In the genomic region with DNA sequence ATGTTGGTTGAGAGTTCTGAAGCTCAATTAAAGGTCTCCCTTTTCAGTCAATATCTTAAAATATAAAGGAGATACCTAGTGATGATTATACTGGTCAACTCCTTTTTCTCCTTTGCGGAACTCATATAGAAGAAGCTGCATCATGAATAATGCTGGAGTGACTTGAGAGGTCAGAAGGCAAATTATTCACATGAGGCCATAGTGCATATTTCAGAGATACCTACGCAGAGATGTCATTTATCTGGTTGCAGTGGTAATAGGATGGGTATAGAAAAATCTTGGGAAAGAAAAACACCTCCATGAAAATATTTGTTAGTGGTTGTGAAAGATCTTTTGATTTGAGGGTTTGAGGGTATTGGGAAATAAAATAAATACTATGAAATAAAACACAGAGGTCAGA, we compare ENCODE assay signal across 33 cellular contexts. TPM values are rescaled to one million over a fixed set of nuclear protein-coding genes. Genes with fewer than 3 reads are reported as not detected.
"Had no signal": no experiment of that assay in that cellular context is flagged by ENCODE, and none has a peak within 500 bp of the region (broad histone marks: within the 10 kb centered on the region; RNA-seq: fewer than 3 reads in every experiment).

No MANE protein-coding gene starts in this region.

- H3K4me3 ChIP-seq: adrenal gland, body of pancreas, esophagus muscularis mucosa, gastrocnemius medialis, heart left ventricle had no signal

- DNase-seq: activated CD4-positive, alpha-beta memory T cell treated with anti-CD3 and anti-CD28 coated beads for 36 hours; activated CD4-positive, alpha-beta T cell treated with anti-CD3 and anti-CD28 coated beads for 36 hours; activated CD4-positive, alpha-beta T cell treated with anti-CD3 and anti-CD28 coated beads, Interleukin-2, amount 10 ng/mL, durations not matched to agents 24 days and 14 days; activated CD4-positive, CD25-positive, alpha-beta regulatory T cell; activated CD4-positive, CD25-positive, alpha-beta regulatory T cell treated with anti-CD3 and anti-CD28 coated beads, Interleukin-2, amount 50 U/mL, for 72 hours; activated CD8-positive, alpha-beta memory T cell treated with anti-CD3 and anti-CD28 coated beads, Interleukin-2, amount 10 ng/mL, durations not matched to agents 7 days and 5 days; activated CD8-positive, alpha-beta memory T cell treated with anti-CD3 and anti-CD28 coated beads, Interleukin-2, amount 50 U/mL, for 4 hours; activated CD8-positive, alpha-beta T cell treated with anti-CD3 and anti-CD28 coated beads, Interleukin-2, amount 10 ng/mL, durations not matched to agents 7 days and 5 days; activated effector memory CD4-positive, alpha-beta T cell treated with anti-CD3 and anti-CD28 coated beads, Interleukin-2, amount 50 U/mL, for 16 hours; activated naive CD4-positive, alpha-beta T cell treated with anti-CD3 and anti-CD28 coated beads for 36 hours; activated naive CD8-positive, alpha-beta T cell treated with anti-CD3 and anti-CD28 coated beads for 36 hours; activated naive CD8-positive, alpha-beta T cell treated with anti-CD3 and anti-CD28 coated beads, Interleukin-2, amount 50 U/mL, for 24 hours; activated T-cell treated with anti-CD3 and anti-CD28 coated beads, Interleukin-2, amount 50 U/mL, for 1 hour; activated T-cell treated with anti-CD3 and anti-CD28 coated beads, Interleukin-2, amount 50 U/mL, for 48 hours; aorta; cortex of kidney; dermis blood vessel endothelial cell; effector CD4-positive, alpha-beta T cell; effector memory CD8-positive, alpha-beta T cell; erythroblast; foreskin keratinocyte; glutamatergic neuron; T-helper 2 cell had no signal

- H3K27ac ChIP-seq: adrenal gland, body of pancreas, esophagus muscularis mucosa, foreskin keratinocyte, gastrocnemius medialis had no signal

- H3K36me3 ChIP-seq: adrenal gland, esophagus muscularis mucosa, gastrocnemius medialis, heart left ventricle had no signal

- H3K4me1 ChIP-seq: body of pancreas, esophagus muscularis mucosa, foreskin keratinocyte, gastrocnemius medialis, heart left ventricle had no signal

- FAIRE-seq: colon had no signal

- H3K27me3 ChIP-seq: adrenal gland, body of pancreas, esophagus muscularis mucosa, foreskin keratinocyte, gastrocnemius medialis, heart left ventricle had no signal

- ATAC-seq: activated CD4-positive, alpha-beta T cell treated with anti-CD3 and anti-CD28 coated beads for 36 hours; activated CD8-positive, alpha-beta memory T cell treated with anti-CD3 and anti-CD28 coated beads, Interleukin-2, amount 10 ng/mL, durations not matched to agents 7 days and 5 days; activated CD8-positive, alpha-beta T cell treated with anti-CD3 and anti-CD28 coated beads, Interleukin-2, amount 10 ng/mL, durations not matched to agents 7 days and 5 days; activated naive CD8-positive, alpha-beta T cell treated with anti-CD3 and anti-CD28 coated beads, Interleukin-2, amount 50 U/mL, for 24 hours; body of pancreas; effector memory CD8-positive, alpha-beta T cell; foreskin keratinocyte; gastrocnemius medialis had no signal

- H3K9me3 ChIP-seq: adrenal gland, body of pancreas, gastrocnemius medialis had no signal

RNA-seq across cellular contexts. Expression of gene NXPH1, which starts 47.7 kb away (rescaled TPM):
- total RNA-seq: activated CD4-positive, alpha-beta memory T cell treated with anti-CD3 and anti-CD28 coated beads for 36 hours; activated CD4-positive, alpha-beta T cell treated with anti-CD3 and anti-CD28 coated beads for 36 hours; activated CD4-positive, alpha-beta T cell treated with anti-CD3 and anti-CD28 coated beads, Interleukin-2, amount 10 ng/mL, durations not matched to agents 24 days and 14 days; activated CD8-positive, alpha-beta memory T cell treated with anti-CD3 and anti-CD28 coated beads for 36 hours; activated CD8-positive, alpha-beta memory T cell treated with anti-CD3 and anti-CD28 coated beads, Interleukin-2, amount 10 ng/mL, durations not matched to agents 7 days and 5 days; activated CD8-positive, alpha-beta T cell treated with anti-CD3 and anti-CD28 coated beads, Interleukin-2, amount 10 ng/mL, durations not matched to agents 7 days and 5 days; activated naive CD4-positive, alpha-beta T cell treated with anti-CD3 and anti-CD28 coated beads for 36 hours; activated naive CD8-positive, alpha-beta T cell treated with anti-CD3 and anti-CD28 coated beads for 36 hours; activated T-helper 1 cell treated with anti-CD3 and anti-CD28 coated beads, Interleukin-12 subunit alpha, Interleukin-12 subunit beta, Interleukin-2, Interleukin-4 antibody, amounts not matched to agents 30 ng/mL and 10 ng/mL and 1 ng/mL, durations not matched to agents 14 hours and 24 hours and 36 hours; activated T-helper 2 cell treated with anti-CD3 and anti-CD28 coated beads, Interferon-gamma antibody, Interleukin-2, Interleukin-4, amounts not matched to agents 10 μg/mL and 5 μg/mL and 100 μg/mL, durations not matched to agents 14 hours and 24 hours and 36 hours; aorta; body of pancreas; chondrocyte; dermis blood vessel endothelial cell; esophagus muscularis mucosa; foreskin keratinocyte; gastrocnemius medialis; heart left ventricle had no signal
